22 cellular contexts compared by ENCODE assay signal in the genomic region with DNA sequence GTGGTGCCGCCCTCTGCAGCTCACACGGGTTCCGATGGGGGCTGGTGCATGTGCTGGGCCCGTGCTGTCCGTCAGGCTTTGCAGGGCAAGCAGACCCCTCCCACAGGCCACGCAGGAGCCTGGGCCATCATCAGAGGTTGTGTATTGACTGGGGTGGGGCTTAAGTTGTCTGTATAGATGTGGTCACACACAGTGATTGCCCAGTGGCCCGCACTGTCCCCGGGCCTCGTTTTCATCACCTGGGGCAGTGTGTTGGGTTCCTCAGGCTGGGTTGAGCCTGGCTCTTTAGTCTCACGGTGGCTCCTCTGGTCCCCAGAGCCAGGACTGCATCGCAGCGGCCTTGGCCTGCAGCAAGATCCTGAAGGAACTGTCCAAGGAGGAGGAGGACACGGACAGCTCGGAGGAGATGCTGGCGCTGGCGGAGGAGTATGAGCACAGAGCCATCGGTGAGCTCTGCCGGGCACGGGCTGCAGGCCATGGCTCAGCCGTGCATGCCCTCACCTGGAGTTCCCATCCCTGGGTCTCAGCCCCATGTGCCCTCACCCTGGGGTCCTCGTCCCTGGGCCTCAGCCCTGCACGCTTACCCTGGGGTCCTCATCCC. TPM values are rescaled to one million over a fixed set of nuclear protein-coding genes. Genes with fewer than 3 reads are reported as not detected.
"Had no signal": no experiment of that assay in that cellular context is flagged by ENCODE, and none has a peak within 500 bp of the region (broad histone marks: within the 10 kb centered on the region; RNA-seq: fewer than 3 reads in every experiment).

No MANE protein-coding gene starts in this region.

- H3K27me3 ChIP-seq: brain microvascular endothelial cell had no signal

- H3K4me1 Mint-ChIP-seq: neural crest cell; stimulated activated memory B cell treated with anti-CD40 and anti-IgM and Interleukin-4, amounts not matched to agents 10 μg/mL and 1 μg/mL and 100 μg/mL, for 72 hours had no signal

- H3K36me3 ChIP-seq: brain microvascular endothelial cell, left ventricle myocardium inferior, thoracic aorta had no signal

- H3K27ac Mint-ChIP-seq: stimulated activated memory B cell treated with anti-CD40 and anti-IgM and Interleukin-4, amounts not matched to agents 10 μg/mL and 1 μg/mL and 100 μg/mL, for 72 hours had no signal

- H3K79me2 ChIP-seq: parathyroid adenoma had no signal

- H3K4me3 Mint-ChIP-seq: naive B cell; neural crest cell; stimulated activated memory B cell treated with anti-CD40 and anti-IgM and Interleukin-4, amounts not matched to agents 10 μg/mL and 1 μg/mL and 100 μg/mL, for 72 hours had no signal

- H2AFZ ChIP-seq: parathyroid adenoma had no signal

- H3K27ac ChIP-seq: brain microvascular endothelial cell, left ventricle myocardium inferior, parathyroid adenoma, thoracic aorta had no signal

- H3K9me3 ChIP-seq: thoracic aorta had no signal

- FAIRE-seq: colon, endometrium, urothelium cell line had no signal

- H3K4me3 ChIP-seq: left ventricle myocardium inferior, thoracic aorta had no signal

- H3K9ac ChIP-seq: parathyroid adenoma had no signal

- DNase-seq: activated effector memory CD4-positive, alpha-beta T cell treated with Interleukin-2 at 50 U/mL for 16 hours; activated naive CD4-positive, alpha-beta T cell treated with anti-CD3 and anti-CD28 coated beads, Interleukin-2, amount 50 U/mL, for 16 hours; activated T-cell treated with anti-CD3 and anti-CD28 coated beads, Interleukin-2, amount 50 U/mL, for 48 hours; brain microvascular endothelial cell; central memory CD4-positive, alpha-beta T cell; erythroblast; foreskin melanocyte; hypothalamus; left ventricle myocardium inferior; mammary epithelial cell; naive B cell; stimulated activated CD4-positive, alpha-beta T cell treated with anti-CD3 and anti-CD28 coated beads, Interleukin-4, amount 100 ng/mL, for 4 hours; T-helper 1 cell; T-helper 9 cell had no signal

- H3K9me3 Mint-ChIP-seq: naive B cell; neural crest cell; stimulated activated memory B cell treated with anti-CD40 and anti-IgM and Interleukin-4, amounts not matched to agents 10 μg/mL and 1 μg/mL and 100 μg/mL, for 72 hours had no signal

- H3K36me3 Mint-ChIP-seq: naive B cell; stimulated activated memory B cell treated with anti-CD40 and anti-IgM and Interleukin-4, amounts not matched to agents 10 μg/mL and 1 μg/mL and 100 μg/mL, for 72 hours had no signal

- H3K27me3 Mint-ChIP-seq: naive B cell; stimulated activated memory B cell treated with anti-CD40 and anti-IgM and Interleukin-4, amounts not matched to agents 10 μg/mL and 1 μg/mL and 100 μg/mL, for 72 hours had no signal

- H3K4me1 ChIP-seq: left ventricle myocardium inferior, parathyroid adenoma had no signal

- ATAC-seq: sciatic nerve; stimulated activated memory B cell treated with anti-CD40 and anti-IgM and Interleukin-4, amounts not matched to agents 10 μg/mL and 1 μg/mL and 100 μg/mL, for 72 hours had no signal

RNA-seq across cellular contexts. Expression of a gene that starts 44.1 kb away (rescaled TPM):
- total RNA-seq: neural crest cell had no signal
